In the genomic region with DNA sequence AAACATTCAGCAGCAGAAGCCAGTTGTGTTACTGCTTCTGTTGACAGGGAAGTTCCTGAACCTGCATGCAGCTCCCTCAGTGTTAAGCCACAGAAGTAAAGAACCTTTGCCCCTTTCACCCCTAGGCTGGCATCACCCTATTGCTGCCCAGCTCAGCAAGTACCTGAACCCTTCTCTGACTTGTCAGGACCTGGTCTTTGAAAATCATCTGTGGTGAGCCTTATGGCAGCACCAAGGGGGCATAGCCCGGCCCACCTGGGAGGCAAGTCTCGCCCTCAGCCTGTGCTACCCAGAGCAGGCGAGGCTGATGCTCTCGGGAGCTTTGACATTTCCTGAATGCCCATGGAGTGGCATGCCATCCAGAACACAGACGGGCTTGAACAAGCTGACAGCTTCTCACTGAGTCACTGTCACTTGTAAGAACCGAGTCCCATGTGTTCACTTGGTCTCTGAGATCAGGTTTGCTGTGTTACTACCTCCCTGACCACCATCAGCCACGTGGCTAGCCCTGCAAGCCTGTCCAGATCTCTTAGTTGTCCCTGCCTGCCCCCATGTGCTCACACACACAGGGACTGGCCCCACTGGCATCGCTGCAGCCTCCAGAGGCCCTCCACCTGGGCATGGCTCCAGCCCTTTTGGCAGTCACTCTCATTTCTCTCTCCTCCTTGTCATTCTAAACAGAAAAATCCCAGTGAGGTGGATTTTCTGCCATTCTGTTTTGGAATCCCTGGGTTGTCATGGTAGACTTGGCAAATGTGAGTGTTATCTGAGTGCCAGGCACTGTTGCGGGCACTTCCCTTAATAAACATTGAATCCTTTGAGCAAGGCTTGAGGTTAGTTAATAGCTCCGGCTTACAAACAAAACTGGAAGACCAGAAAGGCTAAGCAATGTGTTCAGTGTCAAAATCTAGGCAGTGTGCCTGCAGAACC, we compare ENCODE assay signal across 1 cellular context.
TF ChIP-seq lines count a peak whose summit lies in the region.

No MANE protein-coding gene starts in this region.

TF ChIP-seq in A549, 52 proteins besides CTCF, POLR2A, EP300 and RAD21:
- TF ChIP-seq POLR2AphosphoS2 (conservative IDR thresholded peaks at IDR 0.05; ENCODE audit: low read length): no peak
- TF ChIP-seq, protein P1, sequence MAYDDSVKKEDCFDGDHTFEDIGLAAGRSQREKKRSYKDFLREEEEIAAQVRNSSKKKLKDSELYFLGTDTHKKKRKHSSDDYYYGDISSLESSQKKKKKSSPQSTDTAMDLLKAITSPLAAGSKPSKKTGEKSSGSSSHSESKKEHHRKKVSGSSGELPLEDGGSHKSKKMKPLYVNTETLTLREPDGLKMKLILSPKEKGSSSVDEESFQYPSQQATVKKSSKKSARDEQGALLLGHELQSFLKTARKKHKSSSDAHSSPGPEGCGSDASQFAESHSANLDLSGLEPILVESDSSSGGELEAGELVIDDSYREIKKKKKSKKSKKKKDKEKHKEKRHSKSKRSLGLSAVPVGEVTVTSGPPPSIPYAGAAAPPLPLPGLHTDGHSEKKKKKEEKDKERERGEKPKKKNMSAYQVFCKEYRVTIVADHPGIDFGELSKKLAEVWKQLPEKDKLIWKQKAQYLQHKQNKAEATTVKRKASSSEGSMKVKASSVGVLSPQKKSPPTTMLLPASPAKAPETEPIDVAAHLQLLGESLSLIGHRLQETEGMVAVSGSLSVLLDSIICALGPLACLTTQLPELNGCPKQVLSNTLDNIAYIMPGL (CRISPR knock-in tag; IDR thresholded peaks at IDR 0.05; ENCODE audit: borderline replicate concordance): no peak
- TF ChIP-seq HOXB5 (CRISPR knock-in tag; IDR thresholded peaks at IDR 0.05): no peak
- no peak for TF ChIP-seq TFCP2L1 (CRISPR knock-in tag; IDR thresholded peaks at IDR 0.05)
